Comparison of ENCODE assay signal across 12 cellular contexts in the genomic region with DNA sequence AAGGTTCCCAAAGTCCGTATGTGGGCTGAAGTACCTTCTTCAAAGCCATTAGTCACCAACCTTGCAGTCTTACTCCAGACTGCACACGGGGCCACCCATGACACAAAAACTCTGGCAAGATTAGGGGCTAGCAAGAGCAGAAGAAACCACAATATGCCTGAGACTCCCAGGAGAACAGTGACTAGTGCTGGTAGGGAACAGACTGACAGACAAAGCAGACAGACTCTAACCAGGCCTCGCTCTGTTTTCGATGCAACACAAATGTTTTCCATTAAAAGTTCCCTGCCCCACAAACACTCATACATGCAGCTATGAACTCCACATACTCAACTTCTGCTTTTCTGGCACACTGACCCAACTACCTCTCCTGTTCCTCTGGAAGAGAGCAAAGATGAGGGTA.
DNase-seq lines count a peak whose midpoint lies in the region; ATAC-seq, FAIRE-seq and TF ChIP-seq lines count a peak whose summit lies in the region.
"Had no signal": no experiment of that assay in that cellular context is flagged by ENCODE, and none has a peak within 500 bp of the region (broad histone marks: within the 10 kb centered on the region; RNA-seq: fewer than 3 reads in every experiment).

No MANE protein-coding gene starts in this region.

- H3K9me3 ChIP-seq in gastrocnemius medialis, result no peaks in the 10 kb centered on the region

- TF ChIP-seq CTCF in fibroblast of villous mesenchyme (IDR thresholded peaks at IDR 0.05; ENCODE audit: insufficient read depth, low read depth, low read length) (no peak), gastrocnemius medialis (IDR thresholded peaks at IDR 0.05 in 4 of 5, conservative IDR thresholded peaks at IDR 0.05 in 1 of 5) (no peak)

- H3K36me3 ChIP-seq in gastrocnemius medialis, result peaks cover 0 to 17% of the 10 kb centered on the region in 2 donors

- H3K27ac ChIP-seq in gastrocnemius medialis, result peak overlapping the region in 1 of 4 donors; percentile 4

- H3K27me3 ChIP-seq in gastrocnemius medialis, result no peaks in the 10 kb centered on the region

- no peaks in the 10 kb centered on the region for H3K4me1 ChIP-seq in gastrocnemius medialis

- intact Hi-C loops in gastrocnemius medialis (cut with DNase I; ENCODE audit: low total_unique reads), result no loop called here

- DNase-seq in GM12892 (ENCODE audit: insufficient read length) (no peak), SIG-M5 treated with dmso at 0.1 percent for 504 hours (lab: John Stamatoyannopoulos, UW; ENCODE audit: unreplicated experiment) (peak; percentile 63), fibroblast of villous mesenchyme (ENCODE audit: low read depth) (peak; percentile 82), gastrocnemius medialis (no peak), amniotic stem cell (lab: John Stamatoyannopoulos, UW) (no peak)
- DNase-seq: activated effector memory CD4-positive, alpha-beta T cell treated with Interleukin-2 at 50 U/mL for 16 hours; DMS153; NCI-H1105 had no signal

- TF ChIP-seq POLR2A in GM12892 (IDR thresholded peaks at IDR 0.05; ENCODE audit: low read depth, low read length), result no peak
- TF ChIP-seq POLR2A in gastrocnemius medialis (IDR thresholded peaks at IDR 0.05), result no peak

- ATAC-seq in gastrocnemius medialis (peak; percentile 39 to 50), HG03565 (IDR thresholded peaks at IDR 0.05; ENCODE audit: unreplicated experiment) (no peak), HG02973 (IDR thresholded peaks at IDR 0.05; ENCODE audit: unreplicated experiment) (no peak), HG03045 (IDR thresholded peaks at IDR 0.05; ENCODE audit: unreplicated experiment) (no peak)

- FAIRE-seq in GM12892 (lab: Jason Lieb, UNC), result peak; percentile 79
- FAIRE-seq: frontal cortex had no signal

- in situ Hi-C loops in gastrocnemius medialis (cut with MboI; ENCODE audit: low sequenced_read_pairs in 4 of 4), result no loop called here

- H3K4me3 ChIP-seq in fibroblast of villous mesenchyme (ENCODE audit: low read depth, low read length) (no peak overlapping the region), gastrocnemius medialis (no peak overlapping the region)

Comparison
In these comparisons a context has a peak if more than half of its experiments do, and no peak if none do; other contexts are left out.
1. DNase-seq: peak in SIG-M5 treated with dmso at 0.1 percent for 504 hours (single experiment) and fibroblast of villous mesenchyme (single experiment); none in GM12892 (single experiment), gastrocnemius medialis (0 of 2) and amniotic stem cell (single experiment).
2. ATAC-seq: peak in gastrocnemius medialis (2 of 2); none in HG03565 (single experiment), HG02973 (single experiment) and HG03045 (single experiment).